Comparison of ENCODE assay signal across 19 cellular contexts in the genomic region with DNA sequence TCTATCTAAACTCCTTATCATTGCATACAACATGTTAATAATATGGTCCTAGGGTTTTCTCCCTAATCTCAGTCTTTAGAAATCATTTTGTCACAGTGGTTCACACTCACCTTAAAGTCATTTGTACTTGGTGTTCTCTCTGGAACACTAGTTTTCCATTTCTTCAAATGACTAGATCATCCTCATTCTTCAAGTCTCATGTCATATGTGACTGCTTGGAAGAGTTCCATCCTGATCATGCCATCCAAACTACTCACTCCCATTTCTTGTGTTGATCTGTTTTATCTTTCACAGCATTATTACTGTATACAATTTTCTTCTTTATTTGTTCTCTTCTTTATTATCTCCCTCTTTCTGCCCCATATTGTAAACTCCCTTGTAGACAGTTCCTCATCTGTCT.
DNase-seq lines count a peak whose midpoint lies in the region; ATAC-seq and TF ChIP-seq lines count a peak whose summit lies in the region.
"Had no signal": no experiment of that assay in that cellular context is flagged by ENCODE, and none has a peak within 500 bp of the region (broad histone marks: within the 10 kb centered on the region; RNA-seq: fewer than 3 reads in every experiment).

No MANE protein-coding gene starts in this region.

- no peak for TF ChIP-seq CTCF in epithelial cell of esophagus (IDR thresholded peaks at IDR 0.05; ENCODE audit: insufficient read depth, low read depth, low read length, missing control alignments)

- H3K4me3 ChIP-seq in epithelial cell of esophagus (ENCODE audit: low read length): no peak overlapping the region
- H3K4me3 ChIP-seq: BLaER1, GM12878 had no signal

- ATAC-seq in HG02678 (IDR thresholded peaks at IDR 0.05; ENCODE audit: unreplicated experiment): no peak
- ATAC-seq: GM12878, HCT116 had no signal

- peak; percentile 10 for DNase-seq in GM04504 (ENCODE audit: low read depth)
- DNase-seq in epithelial cell of esophagus (ENCODE audit: low read depth): peak; percentile 7
- peak; percentile 1 for DNase-seq in iris pigment epithelial cell (ENCODE audit: low read depth)
- DNase-seq in 8988T: no peak
- no peak for DNase-seq in stimulated activated CD4-positive, alpha-beta T cell treated with anti-CD3 and anti-CD28 coated beads, Interleukin-4, amount 100 ng/mL, for 24 hours
- no peak for DNase-seq in NCI-H524 treated with DMSO at 0.1 percent for 48 hours (lab: John Stamatoyannopoulos, UW)
- DNase-seq: CD4-positive, CD25-positive, alpha-beta regulatory T cell; DMS153; NCI-H1048; NCI-H1694; NCI-H2029 treated with DMSO at 0.1 percent for 48 hours; NCI-H446 treated with DMSO at 0.1 percent for 48 hours; NCI-H69; RPMI8226; SHP77 had no signal

Comparison
In these comparisons a context has a peak if more than half of its experiments do, and no peak if none do; other contexts are left out.
1. DNase-seq: peak in GM04504 (single experiment), epithelial cell of esophagus (single experiment) and iris pigment epithelial cell (single experiment); none in 8988T (single experiment), stimulated activated CD4-positive, alpha-beta T cell treated with anti-CD3 and anti-CD28 coated beads, Interleukin-4, amount 100 ng/mL, for 24 hours (single experiment) and NCI-H524 treated with DMSO at 0.1 percent for 48 hours (single experiment).